Comparison of ENCODE assay signal across 7 cellular contexts in the genomic region with DNA sequence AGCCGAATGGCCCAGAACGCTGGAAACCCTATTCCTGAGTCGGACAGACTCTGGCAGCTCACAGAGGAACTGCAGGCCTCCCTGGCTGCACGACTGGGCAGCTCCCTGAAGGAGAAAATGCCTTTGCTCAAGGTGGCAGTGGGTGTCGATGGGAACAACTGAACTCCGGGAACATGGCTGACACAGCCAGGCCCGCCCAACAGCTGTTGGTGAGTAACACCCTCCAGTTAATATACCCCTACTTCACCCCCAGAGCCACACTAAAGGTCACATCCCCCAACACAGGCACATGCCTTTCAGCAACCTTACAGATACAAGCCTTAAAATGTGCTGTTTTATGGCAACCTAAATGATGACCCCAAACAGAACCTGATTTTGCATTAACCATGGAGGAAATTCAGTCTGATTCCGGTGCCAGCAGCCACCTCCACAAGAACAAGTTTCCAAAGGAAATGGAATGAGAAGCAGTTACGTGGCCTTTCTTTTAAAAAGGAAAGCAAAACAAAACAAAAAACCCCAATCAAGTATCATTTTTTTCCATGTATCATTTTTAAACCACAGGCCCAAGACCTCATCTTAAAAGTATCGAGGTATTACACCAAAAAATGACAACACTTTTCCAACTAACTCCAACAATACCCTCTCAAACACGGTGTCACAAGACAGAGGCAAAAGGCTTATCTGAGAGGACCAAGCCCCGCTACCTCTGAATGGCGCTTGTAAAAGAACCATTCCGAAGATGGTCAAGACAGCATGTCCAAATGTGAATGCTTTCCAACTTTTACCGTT. TPM values are rescaled to one million over a fixed set of nuclear protein-coding genes. Genes with fewer than 3 reads are reported as not detected.
DNase-seq lines count a peak whose midpoint lies in the region; ATAC-seq and TF ChIP-seq lines count a peak whose summit lies in the region.

No MANE protein-coding gene starts in this region.

- no peaks in the 10 kb centered on the region for H3K9me3 Mint-ChIP-seq in stimulated activated effector memory CD8-positive, alpha-beta T cell treated with anti-CD3 and anti-CD28 coated beads, Interleukin-12 subunit alpha, Interleukin-12 subunit beta, amount 100 ng/mL, for 72 hours

- intact Hi-C loops in colonic mucosa (cut with DNase I) (loop anchor here (5.0 kb wide), 1 partner anchor 71 kb away; no protein-coding TSS in a partner anchor), lower leg skin (cut with DNase I; ENCODE audit: low total_unique reads) (no loop called here)

- H3K4me1 ChIP-seq in colonic mucosa, result no peaks in the 10 kb centered on the region

- H3K9me3 ChIP-seq in colonic mucosa, result no peaks in the 10 kb centered on the region

- WGBS in lower leg skin, 2 donors, result 1 to 4% methylated on average over 15 of the region's 15 CpGs

- TF ChIP-seq CTCF in HFF-Myc (IDR thresholded peaks at IDR 0.05; ENCODE audit: low read depth, low read length, missing control alignments), result no peak
- TF ChIP-seq CTCF in colonic mucosa (IDR thresholded peaks at IDR 0.05), result no peak
- no peak for TF ChIP-seq CTCF in lower leg skin (IDR thresholded peaks at IDR 0.05)

- H3K4me3 ChIP-seq in HFF-Myc (replicated peaks; ENCODE audit: low read depth, low read length), result peak overlapping the region; percentile 77
- H3K4me3 ChIP-seq in colonic mucosa, result peak overlapping the region; percentile 65
- H3K4me3 ChIP-seq in lower leg skin (ENCODE audit: low read depth, poor library complexity, severe bottlenecking), result peak overlapping the region; percentile 99

- H3K27ac ChIP-seq in colonic mucosa, result peak overlapping the region; percentile 99

- peak overlapping the region; percentile 97 for H3K4me3 Mint-ChIP-seq in stimulated activated effector memory CD8-positive, alpha-beta T cell treated with anti-CD3 and anti-CD28 coated beads, Interleukin-12 subunit alpha, Interleukin-12 subunit beta, amount 100 ng/mL, for 72 hours

- peak overlapping the region; percentile 100 for H3K27ac Mint-ChIP-seq in stimulated activated effector memory CD8-positive, alpha-beta T cell treated with anti-CD3 and anti-CD28 coated beads, Interleukin-12 subunit alpha, Interleukin-12 subunit beta, amount 100 ng/mL, for 72 hours

- TF ChIP-seq POLR2A in lower leg skin (IDR thresholded peaks at IDR 0.05), result peak in 1 of 2 donors; percentile 41

- no peaks in the 10 kb centered on the region for H3K36me3 ChIP-seq in colonic mucosa

- peak; percentile 33 for ATAC-seq in stimulated activated effector memory CD8-positive, alpha-beta T cell treated with anti-CD3 and anti-CD28 coated beads, Interleukin-12 subunit alpha, Interleukin-12 subunit beta, amount 100 ng/mL, for 72 hours
- ATAC-seq in GM21723 (IDR thresholded peaks at IDR 0.05; ENCODE audit: unreplicated experiment), result no peak

- H3K4me1 Mint-ChIP-seq in stimulated activated effector memory CD8-positive, alpha-beta T cell treated with anti-CD3 and anti-CD28 coated beads, Interleukin-12 subunit alpha, Interleukin-12 subunit beta, amount 100 ng/mL, for 72 hours, result peaks cover 54% of the 10 kb centered on the region

- peak overlapping the region; percentile 100 for H3K9ac ChIP-seq in colonic mucosa (ENCODE audit: low read depth in 2 of 2, low read length in 2 of 2)

- H3K27me3 ChIP-seq in colonic mucosa, result no peaks in the 10 kb centered on the region

- H3K36me3 Mint-ChIP-seq in stimulated activated effector memory CD8-positive, alpha-beta T cell treated with anti-CD3 and anti-CD28 coated beads, Interleukin-12 subunit alpha, Interleukin-12 subunit beta, amount 100 ng/mL, for 72 hours, result peaks cover 31% of the 10 kb centered on the region

- DNase-seq in HFF-Myc (ENCODE audit: extremely low read depth, low read depth) (no peak), colonic mucosa (peak; percentile 66), lower leg skin (ENCODE audit: low spot score in 2 of 2) (peak; percentile 70 to 95), GM19240 (ENCODE audit: insufficient read length, low spot score) (no peak)
- DNase-seq in activated CD4-positive, CD25-positive, alpha-beta regulatory T cell treated with anti-CD3 and anti-CD28 coated beads, Interleukin-2, amount 50 U/mL, for 72 hours, result peak; percentile 31
- DNase-seq in stimulated activated effector memory CD8-positive, alpha-beta T cell treated with anti-CD3 and anti-CD28 coated beads, Interleukin-12 subunit alpha, Interleukin-12 subunit beta, amount 100 ng/mL, for 72 hours (ENCODE audit: low spot score in 2 of 2), result peak; percentile 25 to 72

RNA-seq across cellular contexts. Expression of gene KLF9, which starts 3.1 kb away (rescaled TPM):
- total RNA-seq in colonic mucosa, result 10 to 100 TPM; 13.5 to 18.8 TPM
- total RNA-seq in lower leg skin, result 100 to 1,000 TPM in 2 of 4 donors, 10 to 100 TPM in 2; 71.5 to 198 (median 104) TPM

Comparison
In these comparisons a context has a peak if more than half of its experiments do, and no peak if none do; other contexts are left out.
1. DNase-seq: peak in activated CD4-positive, CD25-positive, alpha-beta regulatory T cell treated with anti-CD3 and anti-CD28 coated beads, Interleukin-2, amount 50 U/mL, for 72 hours (single experiment), colonic mucosa (single experiment), lower leg skin (2 of 2) and stimulated activated effector memory CD8-positive, alpha-beta T cell treated with anti-CD3 and anti-CD28 coated beads, Interleukin-12 subunit alpha, Interleukin-12 subunit beta, amount 100 ng/mL, for 72 hours (2 of 2); none in HFF-Myc (single experiment) and GM19240 (single experiment).
2. Peak in every context shown above with its lines, with median percentiles within 50 percentile points of each other: H3K4me3 ChIP-seq.